ENCODE assay signal across 1 cellular context in the genomic region with DNA sequence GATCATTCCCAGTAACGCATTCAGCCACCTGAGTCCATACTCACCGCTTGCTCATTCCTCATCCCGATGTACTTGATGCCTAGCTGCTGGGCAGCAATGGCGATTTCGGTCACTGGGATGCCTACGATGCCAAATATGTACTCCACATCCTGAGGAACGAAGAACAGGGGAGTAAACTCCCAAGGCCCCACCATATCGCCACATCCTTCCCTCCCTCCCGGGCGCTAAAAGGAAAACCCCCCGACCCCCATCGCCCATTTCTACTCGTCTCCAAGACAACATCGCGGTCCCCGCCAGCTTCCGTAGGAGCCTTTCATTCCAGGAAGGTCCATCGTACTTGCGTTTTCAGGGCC.
TF ChIP-seq lines count a peak whose summit lies in the region.

No MANE protein-coding gene starts in this region.

TF ChIP-seq in HCT116, 20 proteins besides CTCF, POLR2A, EP300 and RAD21 (continued from another document):
- TF ChIP-seq REST (IDR thresholded peaks at IDR 0.05; ENCODE audit: low read depth) (no peak), ZFX (IDR thresholded peaks at IDR 0.05) (no peak), POLR2AphosphoS5 (IDR thresholded peaks at IDR 0.05; ENCODE audit: low read depth, low read length) (no peak), ELF1 (IDR thresholded peaks at IDR 0.05; ENCODE audit: borderline replicate concordance, low read depth) (no peak), CBX3 (IDR thresholded peaks at IDR 0.05; ENCODE audit: low read depth) (no peak), FOSL1 (IDR thresholded peaks at IDR 0.05; ENCODE audit: low read depth) (no peak), CEBPB (IDR thresholded peaks at IDR 0.05; ENCODE audit: low read depth) (no peak), SRF (IDR thresholded peaks at IDR 0.05; ENCODE audit: low read depth) (no peak)
- TF ChIP-seq, protein P1, sequence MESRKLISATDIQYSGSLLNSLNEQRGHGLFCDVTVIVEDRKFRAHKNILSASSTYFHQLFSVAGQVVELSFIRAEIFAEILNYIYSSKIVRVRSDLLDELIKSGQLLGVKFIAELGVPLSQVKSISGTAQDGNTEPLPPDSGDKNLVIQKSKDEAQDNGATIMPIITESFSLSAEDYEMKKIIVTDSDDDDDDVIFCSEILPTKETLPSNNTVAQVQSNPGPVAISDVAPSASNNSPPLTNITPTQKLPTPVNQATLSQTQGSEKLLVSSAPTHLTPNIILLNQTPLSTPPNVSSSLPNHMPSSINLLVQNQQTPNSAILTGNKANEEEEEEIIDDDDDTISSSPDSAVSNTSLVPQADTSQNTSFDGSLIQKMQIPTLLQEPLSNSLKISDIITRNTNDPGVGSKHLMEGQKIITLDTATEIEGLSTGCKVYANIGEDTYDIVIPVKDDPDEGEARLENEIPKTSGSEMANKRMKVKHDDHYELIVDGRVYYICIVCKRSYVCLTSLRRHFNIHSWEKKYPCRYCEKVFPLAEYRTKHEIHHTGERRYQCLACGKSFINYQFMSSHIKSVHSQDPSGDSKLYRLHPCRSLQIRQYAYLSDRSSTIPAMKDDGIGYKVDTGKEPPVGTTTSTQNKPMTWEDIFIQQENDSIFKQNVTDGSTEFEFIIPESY (IDR thresholded peaks at IDR 0.05; ENCODE audit: extremely low read depth, insufficient replicate concordance, low read length): no peak
- TF ChIP-seq, protein P2, sequence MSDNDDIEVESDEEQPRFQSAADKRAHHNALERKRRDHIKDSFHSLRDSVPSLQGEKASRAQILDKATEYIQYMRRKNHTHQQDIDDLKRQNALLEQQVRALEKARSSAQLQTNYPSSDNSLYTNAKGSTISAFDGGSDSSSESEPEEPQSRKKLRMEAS (IDR thresholded peaks at IDR 0.05): no peak
- TF ChIP-seq, protein P3, sequence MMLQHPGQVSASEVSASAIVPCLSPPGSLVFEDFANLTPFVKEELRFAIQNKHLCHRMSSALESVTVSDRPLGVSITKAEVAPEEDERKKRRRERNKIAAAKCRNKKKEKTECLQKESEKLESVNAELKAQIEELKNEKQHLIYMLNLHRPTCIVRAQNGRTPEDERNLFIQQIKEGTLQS (IDR thresholded peaks at IDR 0.05): no peak
